8 cellular contexts compared by ENCODE assay signal in the genomic region with DNA sequence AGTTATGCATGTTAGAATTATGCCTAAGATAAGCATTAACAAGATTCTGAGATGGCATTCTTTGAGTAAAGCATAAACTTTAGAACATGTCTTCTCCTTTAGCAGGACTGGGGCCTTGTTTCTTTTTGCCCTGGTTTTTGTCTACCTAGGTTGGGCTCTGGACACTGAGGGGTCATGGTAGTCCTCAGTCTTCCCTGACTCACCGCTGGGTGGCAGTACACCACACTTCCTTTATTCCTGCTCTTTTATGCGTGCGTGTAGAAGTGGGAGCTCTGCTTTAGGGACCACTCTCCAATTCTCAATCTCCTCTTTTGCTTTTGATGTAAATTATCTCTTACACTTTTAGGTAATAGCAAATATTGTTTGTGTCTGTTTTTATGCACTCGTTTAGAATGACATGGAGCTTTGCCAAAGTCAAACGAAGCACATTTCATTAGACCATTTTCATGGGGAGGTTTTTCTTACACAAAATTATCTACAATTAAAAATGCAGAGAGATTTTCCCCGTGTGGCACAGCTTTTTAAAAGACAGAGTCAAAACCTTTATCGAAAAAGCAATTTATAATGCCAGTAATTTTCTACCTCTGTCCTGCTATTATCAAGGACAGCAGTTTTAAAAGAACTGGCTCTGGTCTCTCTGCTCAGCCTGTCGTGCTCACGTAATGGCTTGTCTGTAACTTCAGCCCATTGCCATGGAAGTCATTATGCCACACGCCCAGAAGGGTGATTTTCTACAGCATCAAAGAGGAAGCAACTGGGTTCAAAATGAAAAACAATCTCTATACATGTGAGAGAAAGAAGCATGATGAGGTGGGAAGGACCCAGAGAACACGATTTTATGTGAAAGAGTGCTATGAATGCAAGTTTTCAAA.
DNase-seq lines count a peak whose midpoint lies in the region; ATAC-seq and TF ChIP-seq lines count a peak whose summit lies in the region.

No MANE protein-coding gene starts in this region.

- H3K36me3 ChIP-seq in left lung, result no peaks in the 10 kb centered on the region

- CTCF ChIA-PET in activated CD4-positive, alpha-beta T cell treated with anti-CD3 and anti-CD28 coated beads for 36 hours (lab: Charles Lee), result interaction anchor here (0.6 to 2.8 kb wide), 49 partner anchors 8 to 745 kb away, joined by 3 to 21 read pairs (median 4); no protein-coding TSS in a partner anchor

- H3K4me3 ChIP-seq in left lung, result no peak overlapping the region

- DNase-seq in Caki2 (ENCODE audit: low read depth) (peak; percentile 25), NCI-H1694 (lab: John Stamatoyannopoulos, UW) (peak; percentile 80), chondrocyte (ENCODE audit: low spot score) (no peak), left lung (peak in 1 of 2 donors; percentile 71)
- DNase-seq in activated CD4-positive, alpha-beta T cell treated with anti-CD3 and anti-CD28 coated beads for 36 hours, result peak; percentile 86
- DNase-seq in stimulated activated CD4-positive, alpha-beta T cell treated with anti-CD3 and anti-CD28 coated beads, Interleukin-4, amount 100 ng/mL, for 4 hours, result peak; percentile 63 to 69

- no peaks in the 10 kb centered on the region for H3K9me3 ChIP-seq in left lung

- H3K27ac Mint-ChIP-seq in activated CD4-positive, alpha-beta T cell treated with anti-CD3 and anti-CD28 coated beads for 36 hours, result peak overlapping the region; percentile 80
- no peak overlapping the region for H3K27ac Mint-ChIP-seq in chondrocyte (ENCODE audit: unreplicated experiment)

- H3K27ac ChIP-seq in left lung, result no peak overlapping the region

- in situ Hi-C loops in Caki2 (cut with HindIII; ENCODE audit: low pct_unique_long_range_greater_than_20kb, low sequenced_read_pairs), result no loop called here

- H3K27me3 ChIP-seq in left lung, result no peaks in the 10 kb centered on the region

- H3K4me1 Mint-ChIP-seq in activated CD4-positive, alpha-beta T cell treated with anti-CD3 and anti-CD28 coated beads for 36 hours, result peaks cover 31% of the 10 kb centered on the region
- H3K4me1 Mint-ChIP-seq in chondrocyte (ENCODE audit: low read depth), result peaks cover 13% of the 10 kb centered on the region

- TF ChIP-seq CTCF in chondrocyte (IDR thresholded peaks at IDR 0.05) (peak; percentile 89), left lung (IDR thresholded peaks at IDR 0.05) (peak; percentile 86)

- POLR2A ChIA-PET in activated CD4-positive, alpha-beta T cell treated with anti-CD3 and anti-CD28 coated beads for 36 hours (lab: Charles Lee), result interaction anchor here (1.1 kb wide), 1 partner anchor 292 kb away, joined by 3 read pairs; no protein-coding TSS in a partner anchor

- peak overlapping the region; percentile 26 for H3K4me3 Mint-ChIP-seq in activated CD4-positive, alpha-beta T cell treated with anti-CD3 and anti-CD28 coated beads for 36 hours
- no peak overlapping the region for H3K4me3 Mint-ChIP-seq in chondrocyte (ENCODE audit: unreplicated experiment)

- no peaks in the 10 kb centered on the region for H3K9me3 Mint-ChIP-seq in activated CD4-positive, alpha-beta T cell treated with anti-CD3 and anti-CD28 coated beads for 36 hours (ENCODE audit: low read depth)
- no peaks in the 10 kb centered on the region for H3K9me3 Mint-ChIP-seq in chondrocyte (ENCODE audit: low read depth)

- H3K4me1 ChIP-seq in left lung, result peaks cover 0 to 7% of the 10 kb centered on the region in 2 donors

- ATAC-seq in GM21619 (IDR thresholded peaks at IDR 0.05; ENCODE audit: unreplicated experiment), result peak; percentile 64
- ATAC-seq in activated CD4-positive, alpha-beta T cell treated with anti-CD3 and anti-CD28 coated beads for 36 hours, result peak; percentile 93
- ATAC-seq in left lung, result peak; percentile 96
- ATAC-seq in HG03469 (IDR thresholded peaks at IDR 0.05; ENCODE audit: unreplicated experiment), result no peak

- intact Hi-C loops in activated CD4-positive, alpha-beta T cell treated with anti-CD3 and anti-CD28 coated beads for 36 hours (cut with DNase I, micrococcal nuclease), result loop anchor here (1.0 to 10.0 kb wide), 8 partner anchors 32 to 614 kb away; no protein-coding TSS in a partner anchor
- intact Hi-C loops in left lung (cut with DNase I), result loop anchor here in 1 of 2 donors (10.0 kb wide), 1 partner anchor 615 kb away; no protein-coding TSS in a partner anchor

- H3K27me3 Mint-ChIP-seq in activated CD4-positive, alpha-beta T cell treated with anti-CD3 and anti-CD28 coated beads for 36 hours, result no peaks in the 10 kb centered on the region
- H3K27me3 Mint-ChIP-seq in chondrocyte (ENCODE audit: low read depth), result no peaks in the 10 kb centered on the region

- H3K36me3 Mint-ChIP-seq in activated CD4-positive, alpha-beta T cell treated with anti-CD3 and anti-CD28 coated beads for 36 hours (ENCODE audit: low read depth), result no peaks in the 10 kb centered on the region
- no peaks in the 10 kb centered on the region for H3K36me3 Mint-ChIP-seq in chondrocyte (ENCODE audit: low read depth)
